In genomic region chr5:28648108-28648507, GRCh38 we compare ENCODE assay signal across 1 cellular context.
TF ChIP-seq lines count a peak whose summit lies in the region.

No MANE protein-coding gene starts in this region.

TF ChIP-seq in H1, 55 proteins besides CTCF, POLR2A, EP300 and RAD21 (continued from another document):
- TF ChIP-seq ATF3 (IDR thresholded peaks at IDR 0.05; ENCODE audit: insufficient read depth, low read depth, low read length) (no peak), GTF2F1 (IDR thresholded peaks at IDR 0.05; ENCODE audit: borderline replicate concordance, low read depth, low read length) (no peak), CBX8 (IDR thresholded peaks at IDR 0.05; ENCODE audit: borderline replicate concordance, low read depth, low read length) (no peak), CEBPB (IDR thresholded peaks at IDR 0.05; ENCODE audit: low read depth, low read length) (no peak), CTBP2 (IDR thresholded peaks at IDR 0.05; ENCODE audit: borderline replicate concordance, insufficient read depth, insufficient read length, low read length) (no peak), SUZ12 (IDR thresholded peaks at IDR 0.05; ENCODE audit: low read length) (no peak), USF2 (IDR thresholded peaks at IDR 0.05; ENCODE audit: low read length) (no peak), BRCA1 (IDR thresholded peaks at IDR 0.05; ENCODE audit: low read depth, low read length) (no peak)
